8 cellular contexts compared by ENCODE assay signal in genomic region chr1:32651461-32652073, GRCh38. TPM values are rescaled to one million over a fixed set of nuclear protein-coding genes. Genes with fewer than 3 reads are reported as not detected.
A peak's percentile ranks its signal among the peaks of the same experiment; 100 is the strongest.
DNase-seq lines count a peak whose midpoint lies in the region; ATAC-seq and TF ChIP-seq lines count a peak whose summit lies in the region.

No MANE protein-coding gene starts in this region.

- CTCF ChIA-PET in activated naive CD4-positive, alpha-beta T cell treated with anti-CD3 and anti-CD28 coated beads for 36 hours (lab: Charles Lee) = interaction anchor here (1.0 kb wide), 1 partner anchor 31 kb away, joined by 4 read pairs; no protein-coding TSS in a partner anchor

- H3K4me3 ChIP-seq in brain microvascular endothelial cell (ENCODE audit: low read depth, low read length) = peak overlapping the region; percentile 83
- H3K4me3 ChIP-seq in tibial nerve = peak overlapping the region; percentile 56 to 93 (median 71)

- TF ChIP-seq CTCF in brain microvascular endothelial cell (IDR thresholded peaks at IDR 0.05; ENCODE audit: low read depth, low read length, missing control alignments) (no peak), tibial nerve (IDR thresholded peaks at IDR 0.05) (no peak)

- H3K27me3 Mint-ChIP-seq in activated naive CD4-positive, alpha-beta T cell treated with anti-CD3 and anti-CD28 coated beads for 36 hours (ENCODE audit: low read depth) = no peaks in the 10 kb centered on the region

- ATAC-seq in HG03521 (IDR thresholded peaks at IDR 0.05; ENCODE audit: unreplicated experiment) = peak; percentile 14
- ATAC-seq in left lobe of liver = peak; percentile 17

- H3K9me3 ChIP-seq in tibial nerve = no peaks in the 10 kb centered on the region

- peak overlapping the region; percentile 100 for H3K27ac ChIP-seq in brain microvascular endothelial cell
- H3K27ac ChIP-seq in tibial nerve = peak overlapping the region; percentile 94 to 100 (median 100)

- H3K36me3 ChIP-seq in brain microvascular endothelial cell (replicated peaks) = peaks cover 24% of the 10 kb centered on the region
- peaks cover 0 to 36% (median 10%) of the 10 kb centered on the region in 3 donors for H3K36me3 ChIP-seq in tibial nerve

- H3K4me1 ChIP-seq in tibial nerve = peaks cover 0 to 67% (median 25%) of the 10 kb centered on the region in 4 donors

- in situ Hi-C loops in brain microvascular endothelial cell (cut with HindIII; ENCODE audit: low pct_ligation_motif_present, low sequenced_read_pairs) = no loop called here

- H3K27me3 ChIP-seq in brain microvascular endothelial cell (replicated peaks) = no peaks in the 10 kb centered on the region
- H3K27me3 ChIP-seq in tibial nerve = no peaks in the 10 kb centered on the region

- no peak for TF ChIP-seq EP300 in tibial nerve (IDR thresholded peaks at IDR 0.05)

- no peak for TF ChIP-seq POLR2A in tibial nerve (IDR thresholded peaks at IDR 0.05)

- H3K9me3 Mint-ChIP-seq in activated naive CD4-positive, alpha-beta T cell treated with anti-CD3 and anti-CD28 coated beads for 36 hours = no peaks in the 10 kb centered on the region

- intact Hi-C loops in activated naive CD4-positive, alpha-beta T cell treated with anti-CD3 and anti-CD28 coated beads for 36 hours (cut with micrococcal nuclease) = loop anchor here (1.0 to 10.0 kb wide), 9 partner anchors 33 to 579 kb away; partner anchors contain the start of genes BSDC1, KPNA6, RNF19B and TMEM39B

- H3K27ac Mint-ChIP-seq in activated naive CD4-positive, alpha-beta T cell treated with anti-CD3 and anti-CD28 coated beads for 36 hours = peak overlapping the region; percentile 100

- H3K36me3 Mint-ChIP-seq in activated naive CD4-positive, alpha-beta T cell treated with anti-CD3 and anti-CD28 coated beads for 36 hours (ENCODE audit: low read depth) = peaks cover 43% of the 10 kb centered on the region

- peaks cover 51% of the 10 kb centered on the region for H3K4me1 Mint-ChIP-seq in activated naive CD4-positive, alpha-beta T cell treated with anti-CD3 and anti-CD28 coated beads for 36 hours (ENCODE audit: low read depth)

- H3K4me3 Mint-ChIP-seq in activated naive CD4-positive, alpha-beta T cell treated with anti-CD3 and anti-CD28 coated beads for 36 hours = peak overlapping the region; percentile 97

- DNase-seq in activated naive CD4-positive, alpha-beta T cell treated with anti-CD3 and anti-CD28 coated beads for 36 hours = no peak
- no peak for DNase-seq in activated naive CD4-positive, alpha-beta T cell treated with Interleukin-2 at 50 U/mL for 16 hours
- DNase-seq in brain microvascular endothelial cell (no peak), left lobe of liver (ENCODE audit: low spot score) (no peak), tibial nerve (ENCODE audit: low spot score in 2 of 2) (no peak), mesenteric fat pad (ENCODE audit: low spot score) (no peak)
- no peak for DNase-seq in stimulated activated CD4-positive, alpha-beta T cell treated with anti-CD3 and anti-CD28 coated beads, Interleukin-12 subunit alpha, Interleukin-12 subunit beta, amount 100 ng/mL, for 4 hours

- 0 to 2% methylated on average over 18 to 38 of the region's 43 CpGs for WGBS in tibial nerve, 2 donors

RNA-seq across cellular contexts. Expression of gene RBBP4, which starts 0.6 kb away (rescaled TPM):
- total RNA-seq in activated naive CD4-positive, alpha-beta T cell treated with anti-CD3 and anti-CD28 coated beads for 36 hours = 100 to 1,000 TPM; 381 to 409 TPM
- total RNA-seq in left lobe of liver (52.3 TPM), tibial nerve (100 to 1,000 TPM in 3 of 4 donors, 10 to 100 TPM in 1; 79.7 to 135 (median 109) TPM), mesenteric fat pad (95.2 TPM)

RNA-seq across cellular contexts. Expression of gene ZBTB8OS, which starts 1.2 kb away (rescaled TPM):
- 10 to 100 TPM; 53.7 to 56.7 TPM for total RNA-seq in activated naive CD4-positive, alpha-beta T cell treated with anti-CD3 and anti-CD28 coated beads for 36 hours
- total RNA-seq in left lobe of liver (22.7 TPM), tibial nerve (10 to 100 TPM; 12.2 to 38.1 (median 23.8) TPM), mesenteric fat pad (32.8 TPM)

RNA-seq across cellular contexts. Expression of gene SYNC, which starts 51.0 kb away (rescaled TPM):
- not detected for total RNA-seq in activated naive CD4-positive, alpha-beta T cell treated with anti-CD3 and anti-CD28 coated beads for 36 hours
- total RNA-seq in left lobe of liver (0.45 TPM), tibial nerve (10 to 100 TPM; 10.2 to 31.2 (median 23.7) TPM), mesenteric fat pad (27.1 TPM)
